Comparison of ENCODE assay signal across 8 cellular contexts in genomic region chrX:134807039-134807729, GRCh38. TPM values are rescaled to one million over a fixed set of nuclear protein-coding genes. Genes with fewer than 3 reads are reported as not detected.
A peak's percentile ranks its signal among the peaks of the same experiment; 100 is the strongest.
DNase-seq lines count a peak whose midpoint lies in the region; ATAC-seq and TF ChIP-seq lines count a peak whose summit lies in the region.

No MANE protein-coding gene starts in this region.

- dilution Hi-C loops in IMR-90 (cut with HindIII; ENCODE audit: low sequenced_read_pairs, unreplicated experiment), result no loop called here

- TF ChIP-seq RAD21 in IMR-90 (IDR thresholded peaks at IDR 0.05; ENCODE audit: low read length), result 0 out of 2 replicates have a peak, but pooled peaks have one; percentile 4

- peak; percentile 85 for TF ChIP-seq POLR2A in IMR-90 (IDR thresholded peaks at IDR 0.05; ENCODE audit: low read depth, low read length)

- H3K4me1 ChIP-seq in IMR-90 (ENCODE audit: control insufficient read depth, insufficient read depth, low read length) (no peaks in the 10 kb centered on the region), OCI-LY3 (ENCODE audit: low read length) (peaks cover 9% of the 10 kb centered on the region; the same call in 1 of the 2 replicates), mucosa of descending colon (ENCODE audit: low read depth) (no peaks in the 10 kb centered on the region)

- H3K14ac ChIP-seq in IMR-90 (replicated peaks; ENCODE audit: low read depth, low read length), result peak overlapping the region; percentile 68

- in situ Hi-C loops in IMR-90 (cut with MboI; ENCODE audit: low sequenced_read_pairs), result no loop called here

- peak overlapping the region; percentile 93 for H3K4me2 ChIP-seq in IMR-90 (ENCODE audit: low read depth, low read length)
- H3K4me2 ChIP-seq in OCI-LY3 (ENCODE audit: low read length), result peak overlapping the region; percentile 97

- CTCF ChIA-PET in IMR-90 (lab: Yijun Ruan, JAX), result no interaction called here

- ATAC-seq in GM21529 (IDR thresholded peaks at IDR 0.05; ENCODE audit: unreplicated experiment) (peak; percentile 92), IMR-90 (ENCODE audit: low read depth) (peak; percentile 92), mucosa of descending colon (peak; percentile 97)

- peak overlapping the region; percentile 70 for H2AK9ac ChIP-seq in IMR-90 (replicated peaks; ENCODE audit: low read depth, low read length, poor library complexity)

- intact Hi-C loops in IMR-90 (cut with micrococcal nuclease), result loop anchor here (10.0 kb wide), 1 partner anchor 88 kb away; no protein-coding TSS in a partner anchor
- intact Hi-C loops in mucosa of descending colon (cut with DNase I, micrococcal nuclease), result no loop called here

- no peak overlapping the region; the same call in 1 of the 2 replicates for H2BK20ac ChIP-seq in IMR-90 (ENCODE audit: low read depth, low read length)

- peak; percentile 48 for DNase-seq in DMS114 treated with DMSO at 0.1 percent for 48 hours (lab: John Stamatoyannopoulos, UW; ENCODE audit: unreplicated experiment)
- peak; percentile 95 for DNase-seq in IMR-90
- DNase-seq in activated T-cell treated with anti-CD3 and anti-CD28 coated beads for 4 hours, result peak; percentile 78
- DNase-seq in epithelial cell of prostate (ENCODE audit: low read depth, low spot score), result no peak
- DNase-seq in mucosa of descending colon, result peak; percentile 85 to 92 (median 92)
- peak; percentile 64 to 78 for DNase-seq in stimulated activated CD8-positive, alpha-beta memory T cell treated with anti-CD3 and anti-CD28 coated beads, Interleukin-4, amount 100 ng/mL, for 1 hour (ENCODE audit: low read depth in 2 of 2, low spot score in 1 of 2)

- peak overlapping the region; percentile 53 for H3K4ac ChIP-seq in IMR-90 (ENCODE audit: low read depth, low read length)

- peak overlapping the region; percentile 57 for H4K91ac ChIP-seq in IMR-90 (ENCODE audit: insufficient read depth, low read depth, low read length)

- no peak overlapping the region for H2AK5ac ChIP-seq in IMR-90 (ENCODE audit: low read depth, low read length)

- no peak for TF ChIP-seq CTCF in IMR-90 (conservative IDR thresholded peaks at IDR 0.05; ENCODE audit: low read depth, low read length)
- TF ChIP-seq CTCF in OCI-LY3 (IDR thresholded peaks at IDR 0.05; ENCODE audit: low read depth, low read length), result no peak
- TF ChIP-seq CTCF in mucosa of descending colon (IDR thresholded peaks at IDR 0.05), result no peak

- H4K20me1 ChIP-seq in IMR-90 (ENCODE audit: insufficient read depth, low read length) (no peaks in the 10 kb centered on the region), OCI-LY3 (ENCODE audit: insufficient read depth, low read length) (no peaks in the 10 kb centered on the region)

- no peaks in the 10 kb centered on the region for H3K36me3 ChIP-seq in IMR-90 (ENCODE audit: control insufficient read depth, insufficient read depth, low read length)
- no peaks in the 10 kb centered on the region for H3K36me3 ChIP-seq in OCI-LY3 (replicated peaks; ENCODE audit: low read depth, low read length)
- no peaks in the 10 kb centered on the region for H3K36me3 ChIP-seq in mucosa of descending colon (ENCODE audit: low read depth)

- H3K4me3 ChIP-seq in IMR-90 (ENCODE audit: insufficient read depth, low read depth, low read length), result peak overlapping the region; percentile 62
- peak overlapping the region; percentile 88 for H3K4me3 ChIP-seq in OCI-LY3 (ENCODE audit: low read length)
- peak overlapping the region; percentile 24 for H3K4me3 ChIP-seq in mucosa of descending colon

- H3K27ac ChIP-seq in IMR-90 (ENCODE audit: insufficient read depth, low read length) (peak overlapping the region; percentile 65), OCI-LY3 (ENCODE audit: low read length) (peak overlapping the region; percentile 48), epithelial cell of prostate (peak overlapping the region; percentile 18)

- peak overlapping the region; percentile 92 to 98 for H4K8ac ChIP-seq in IMR-90 (ENCODE audit: low read depth in 2 of 2, low read length in 2 of 2)

- peak overlapping the region; percentile 36; the same call in 1 of the 2 replicates for H2BK120ac ChIP-seq in IMR-90 (ENCODE audit: low read depth, low read length)

- peak overlapping the region; percentile 62 for H2BK5ac ChIP-seq in IMR-90 (ENCODE audit: low read depth, low read length, poor library complexity, severe bottlenecking)

- peak overlapping the region; percentile 90 for H4K5ac ChIP-seq in IMR-90 (ENCODE audit: low read depth, low read length)

- H3K9ac ChIP-seq in IMR-90 (ENCODE audit: low read depth, low read length) (peak overlapping the region; percentile 53), OCI-LY3 (ENCODE audit: low read length) (peak overlapping the region; percentile 74)

- H3K56ac ChIP-seq in IMR-90 (ENCODE audit: extremely low read depth, insufficient read depth, low read length), result peak overlapping the region; percentile 61

- H3K27me3 ChIP-seq in IMR-90 (ENCODE audit: control insufficient read depth, insufficient read depth, low read length) (no peaks in the 10 kb centered on the region), OCI-LY3 (ENCODE audit: low read depth, low read length) (no peaks in the 10 kb centered on the region)

- POLR2A ChIA-PET in IMR-90 (lab: Charles Lee; ENCODE audit: unreplicated experiment), result no interaction called here

- H3K79me1 ChIP-seq in IMR-90 (ENCODE audit: low read depth in 1 of 2, low read length in 2 of 2), result peaks cover 0 to 8% of the 10 kb centered on the region in 2 experiments; a peak in 1 of 4 replicates

- BruUV-seq in IMR-90 (replicated peaks; lab: Mats Ljungman, UMichigan), result TSS peak; percentile 64

- H3K9me1 ChIP-seq in IMR-90 (ENCODE audit: insufficient read depth, low read length), result no peaks in the 10 kb centered on the region

- peak overlapping the region; percentile 69; the same call in 1 of the 2 replicates for H3K18ac ChIP-seq in IMR-90 (ENCODE audit: low read depth, low read length)

- H2AFZ ChIP-seq in IMR-90 (replicated peaks; ENCODE audit: low read length, poor library complexity) (peak overlapping the region; percentile 86), OCI-LY3 (ENCODE audit: low read depth, low read length) (peak overlapping the region; percentile 97)

- peak overlapping the region; percentile 67 for H3K23ac ChIP-seq in IMR-90 (ENCODE audit: low read depth, low read length)

- H3K9me3 ChIP-seq in IMR-90 (ENCODE audit: control insufficient read depth, insufficient read depth, low read length) (no peaks in the 10 kb centered on the region), OCI-LY3 (ENCODE audit: insufficient read depth, low read length) (no peaks in the 10 kb centered on the region), mucosa of descending colon (no peaks in the 10 kb centered on the region)

- 24% methylated on average over 14 of the region's 30 CpGs; no CpG with 5 or more reads in 1 of the 2 experiments for WGBS in IMR-90 (ENCODE audit: extremely low coverage in 2 of 2, insufficient read length in 1 of 2), 2 experiments

- no peaks in the 10 kb centered on the region for H3K79me2 ChIP-seq in OCI-LY3 (ENCODE audit: low read length)

- H2BK15ac ChIP-seq in IMR-90 (ENCODE audit: low read depth, low read length), result peak overlapping the region; percentile 49; the same call in 1 of the 3 replicates

TF ChIP-seq in IMR-90, 13 proteins besides CTCF, POLR2A, EP300 and RAD21:
- TF ChIP-seq USF2 (IDR thresholded peaks at IDR 0.05; ENCODE audit: low read depth, low read length) (no peak), CEBPB (IDR thresholded peaks at IDR 0.05; ENCODE audit: low read depth, low read length) (no peak), MAZ (IDR thresholded peaks at IDR 0.05; ENCODE audit: borderline replicate concordance, low read depth, low read length) (no peak), RFX5 (IDR thresholded peaks at IDR 0.05; ENCODE audit: low read depth, low read length) (no peak), MAFK (IDR thresholded peaks at IDR 0.05; ENCODE audit: low read depth, low read length) (0 out of 2 replicates have a peak, but pooled peaks have one; percentile 8), FOS (IDR thresholded peaks at IDR 0.05; ENCODE audit: low read depth, low read length) (no peak), NFE2L2 (IDR thresholded peaks at IDR 0.05; ENCODE audit: low read depth, low read length) (no peak), MXI1 (IDR thresholded peaks at IDR 0.05; ENCODE audit: borderline replicate concordance, low read depth, low read length) (peak; percentile 81), ELK1 (IDR thresholded peaks at IDR 0.05; ENCODE audit: borderline replicate concordance, low read depth, low read length) (no peak)

RNA-seq across cellular contexts. Expression of gene PABIR2, which starts 10.2 kb away (rescaled TPM):
- total RNA-seq in IMR-90 (2012; rRNA removed), result 11.4 and 14.9 TPM in 2 replicates
- polyA plus RNA-seq in IMR-90 (2012; rRNA removed), result 19.6 and 27.9 TPM in 2 replicates
- polyA plus RNA-seq in IMR-90 (2012; cell fraction: cytosol; rRNA removed), result 3.8 and 5.3 TPM in 2 replicates
- polyA plus RNA-seq in IMR-90 (2012; cell fraction: nucleus; rRNA removed; ENCODE audit: low replicate concordance), result 14.1 and 107 TPM in 2 replicates
- total RNA-seq in mucosa of descending colon, result 10 to 100 TPM; 19.3 to 24.5 (median 24.2) TPM

Comparison
In these comparisons a context has a peak if more than half of its experiments do, and no peak if none do; other contexts are left out.
1. H3K4me3 ChIP-seq: peak in every context shown above with its lines; median percentile 88 in OCI-LY3; 62 in IMR-90; 24 in mucosa of descending colon.